1 cellular context compared by ENCODE assay signal in the genomic region with DNA sequence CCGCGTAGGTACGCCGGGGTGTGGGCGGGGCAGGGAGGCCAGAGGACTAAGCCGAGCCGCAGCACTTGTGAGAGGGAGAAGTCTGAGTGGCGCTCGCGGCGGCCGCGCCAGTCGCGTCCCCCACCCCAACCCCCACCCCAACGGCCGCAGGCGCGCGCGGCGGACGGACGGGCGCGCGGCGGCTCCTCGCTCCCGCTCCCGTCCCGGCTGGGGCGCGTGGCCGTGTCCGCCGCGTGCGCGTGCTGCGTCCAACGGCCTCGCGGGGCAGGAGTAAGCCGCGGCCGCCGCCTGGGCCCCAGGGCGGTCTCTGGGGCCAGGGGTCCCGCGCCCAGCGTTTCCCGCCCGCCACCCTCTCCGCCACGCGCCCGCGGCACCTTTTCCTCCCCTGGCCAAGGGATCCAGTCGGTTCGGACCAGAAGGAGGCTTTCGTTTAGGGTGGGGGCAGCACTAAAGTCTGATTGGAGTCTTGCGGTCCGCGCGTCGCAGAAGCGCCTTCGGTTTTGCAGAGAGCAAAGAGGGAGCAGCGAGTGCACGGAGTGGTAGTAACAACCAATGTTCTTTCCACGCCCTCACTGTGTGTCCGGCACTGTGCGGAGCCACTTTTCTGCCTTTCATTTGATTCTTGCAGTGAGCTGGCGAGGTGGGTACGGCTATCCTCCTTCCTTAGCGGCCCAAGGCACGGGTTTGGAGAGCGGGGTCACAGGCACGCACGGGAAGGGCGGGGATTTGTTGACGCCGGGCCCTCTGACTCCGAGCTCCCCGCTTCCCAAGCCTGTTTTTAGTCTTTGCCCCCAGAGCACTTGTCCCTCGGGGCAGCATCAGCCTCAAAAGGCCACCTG.
A peak's percentile ranks its signal among the peaks of the same experiment; 100 is the strongest.
TF ChIP-seq lines count a peak whose summit lies in the region.

No MANE protein-coding gene starts in this region.

TF ChIP-seq in HepG2, 621 proteins besides CTCF, POLR2A, EP300 and RAD21 (continued from another document):
- TF ChIP-seq ZNF563 (CRISPR knock-in tag; IDR thresholded peaks at IDR 0.05), result peak; percentile 31; the same call in 1 of the 2 replicates
- TF ChIP-seq, protein P1, sequence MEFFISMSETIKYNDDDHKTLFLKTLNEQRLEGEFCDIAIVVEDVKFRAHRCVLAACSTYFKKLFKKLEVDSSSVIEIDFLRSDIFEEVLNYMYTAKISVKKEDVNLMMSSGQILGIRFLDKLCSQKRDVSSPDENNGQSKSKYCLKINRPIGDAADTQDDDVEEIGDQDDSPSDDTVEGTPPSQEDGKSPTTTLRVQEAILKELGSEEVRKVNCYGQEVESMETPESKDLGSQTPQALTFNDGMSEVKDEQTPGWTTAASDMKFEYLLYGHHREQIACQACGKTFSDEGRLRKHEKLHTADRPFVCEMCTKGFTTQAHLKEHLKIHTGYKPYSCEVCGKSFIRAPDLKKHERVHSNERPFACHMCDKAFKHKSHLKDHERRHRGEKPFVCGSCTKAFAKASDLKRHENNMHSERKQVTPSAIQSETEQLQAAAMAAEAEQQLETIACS (CRISPR knock-in tag; IDR thresholded peaks at IDR 0.05), result peak; percentile 82
- TF ChIP-seq SP1 (IDR thresholded peaks at IDR 0.05), result no peak
- no peak for TF ChIP-seq SP1 (CRISPR knock-in tag; IDR thresholded peaks at IDR 0.05)
- 0 out of 2 replicates have a peak, but pooled peaks have one; percentile 44 for TF ChIP-seq ZNF468 (CRISPR knock-in tag; IDR thresholded peaks at IDR 0.05)
- peak; percentile 32 for TF ChIP-seq RBM39 (IDR thresholded peaks at IDR 0.05; ENCODE audit: low read depth, low read length, poor library complexity, severe bottlenecking)
- TF ChIP-seq NFIC (IDR thresholded peaks at IDR 0.05; ENCODE audit: low read length), result no peak
- TF ChIP-seq ZNF598 (CRISPR knock-in tag; IDR thresholded peaks at IDR 0.05; ENCODE audit: borderline replicate concordance), result peak; percentile 46; the same call in 1 of the 2 replicates
- TF ChIP-seq KLF15 (CRISPR knock-in tag; IDR thresholded peaks at IDR 0.05; ENCODE audit: borderline replicate concordance), result no peak
- 0 out of 2 replicates have a peak, but pooled peaks have one; percentile 18 for TF ChIP-seq MED1 (CRISPR knock-in tag; IDR thresholded peaks at IDR 0.05)
- TF ChIP-seq, protein P2, sequence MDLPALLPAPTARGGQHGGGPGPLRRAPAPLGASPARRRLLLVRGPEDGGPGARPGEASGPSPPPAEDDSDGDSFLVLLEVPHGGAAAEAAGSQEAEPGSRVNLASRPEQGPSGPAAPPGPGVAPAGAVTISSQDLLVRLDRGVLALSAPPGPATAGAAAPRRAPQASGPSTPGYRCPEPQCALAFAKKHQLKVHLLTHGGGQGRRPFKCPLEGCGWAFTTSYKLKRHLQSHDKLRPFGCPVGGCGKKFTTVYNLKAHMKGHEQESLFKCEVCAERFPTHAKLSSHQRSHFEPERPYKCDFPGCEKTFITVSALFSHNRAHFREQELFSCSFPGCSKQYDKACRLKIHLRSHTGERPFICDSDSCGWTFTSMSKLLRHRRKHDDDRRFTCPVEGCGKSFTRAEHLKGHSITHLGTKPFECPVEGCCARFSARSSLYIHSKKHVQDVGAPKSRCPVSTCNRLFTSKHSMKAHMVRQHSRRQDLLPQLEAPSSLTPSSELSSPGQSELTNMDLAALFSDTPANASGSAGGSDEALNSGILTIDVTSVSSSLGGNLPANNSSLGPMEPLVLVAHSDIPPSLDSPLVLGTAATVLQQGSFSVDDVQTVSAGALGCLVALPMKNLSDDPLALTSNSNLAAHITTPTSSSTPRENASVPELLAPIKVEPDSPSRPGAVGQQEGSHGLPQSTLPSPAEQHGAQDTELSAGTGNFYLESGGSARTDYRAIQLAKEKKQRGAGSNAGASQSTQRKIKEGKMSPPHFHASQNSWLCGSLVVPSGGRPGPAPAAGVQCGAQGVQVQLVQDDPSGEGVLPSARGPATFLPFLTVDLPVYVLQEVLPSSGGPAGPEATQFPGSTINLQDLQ (CRISPR knock-in tag; IDR thresholded peaks at IDR 0.05), result 0 out of 2 replicates have a peak, but pooled peaks have one; percentile 57
- TF ChIP-seq, protein P3, sequence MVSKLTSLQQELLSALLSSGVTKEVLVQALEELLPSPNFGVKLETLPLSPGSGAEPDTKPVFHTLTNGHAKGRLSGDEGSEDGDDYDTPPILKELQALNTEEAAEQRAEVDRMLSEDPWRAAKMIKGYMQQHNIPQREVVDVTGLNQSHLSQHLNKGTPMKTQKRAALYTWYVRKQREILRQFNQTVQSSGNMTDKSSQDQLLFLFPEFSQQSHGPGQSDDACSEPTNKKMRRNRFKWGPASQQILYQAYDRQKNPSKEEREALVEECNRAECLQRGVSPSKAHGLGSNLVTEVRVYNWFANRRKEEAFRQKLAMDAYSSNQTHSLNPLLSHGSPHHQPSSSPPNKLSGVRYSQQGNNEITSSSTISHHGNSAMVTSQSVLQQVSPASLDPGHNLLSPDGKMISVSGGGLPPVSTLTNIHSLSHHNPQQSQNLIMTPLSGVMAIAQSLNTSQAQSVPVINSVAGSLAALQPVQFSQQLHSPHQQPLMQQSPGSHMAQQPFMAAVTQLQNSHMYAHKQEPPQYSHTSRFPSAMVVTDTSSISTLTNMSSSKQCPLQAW (CRISPR knock-in tag; IDR thresholded peaks at IDR 0.05), result peak; percentile 54; the same call in 1 of the 2 replicates
- TF ChIP-seq SAFB2 (CRISPR knock-in tag; IDR thresholded peaks at IDR 0.05; ENCODE audit: borderline replicate concordance, low read depth), result peak; percentile 61; the same call in 1 of the 2 replicates
TF ChIP-seq in HepG2: peak in this region for 58.
